In the genomic region with DNA sequence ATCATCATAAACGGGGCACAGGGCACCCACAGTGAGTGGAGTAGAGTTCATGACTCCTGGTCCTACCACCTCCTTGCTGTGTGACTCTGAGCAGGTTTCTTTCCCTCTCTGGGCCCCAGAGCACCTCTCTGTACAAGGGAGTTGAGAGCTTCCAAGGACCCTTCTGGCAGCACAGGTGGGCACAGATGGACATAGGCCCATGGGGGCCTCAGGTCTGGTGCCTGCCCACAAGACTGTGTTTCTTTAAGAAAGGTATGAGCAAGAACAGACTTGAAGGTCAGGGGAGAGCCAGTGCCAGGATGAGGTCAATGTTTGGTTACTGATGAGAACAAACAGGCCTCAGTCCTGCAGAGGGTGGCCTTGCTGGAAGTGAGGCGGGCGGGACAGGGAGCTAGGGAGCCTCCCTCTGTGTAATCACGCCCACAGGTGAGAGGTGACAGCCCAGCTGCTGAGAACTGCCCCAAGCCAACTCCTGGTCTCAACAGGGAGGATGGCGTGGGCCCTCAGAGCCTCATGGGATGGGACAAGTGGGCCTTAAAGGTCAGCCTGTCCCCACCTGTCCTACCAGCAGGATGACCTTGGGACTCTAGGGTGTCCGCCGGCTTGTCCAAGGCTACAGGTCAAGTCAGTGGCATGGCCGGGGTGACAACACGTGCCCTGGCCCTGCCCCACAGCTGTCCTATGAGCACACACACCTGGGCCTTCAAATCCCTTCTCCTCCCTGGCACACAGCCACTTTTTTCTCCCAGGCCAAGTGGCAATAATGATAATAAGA, we compare ENCODE assay signal across 1 cellular context.
TF ChIP-seq lines count a peak whose summit lies in the region.

No MANE protein-coding gene starts in this region.

TF ChIP-seq in HepG2, 621 proteins besides CTCF, POLR2A, EP300 and RAD21 (continued from another document and continues in another):
- TF ChIP-seq KDM1A (CRISPR knock-in tag; IDR thresholded peaks at IDR 0.05) (peak; percentile 98), ARID4A (CRISPR knock-in tag; IDR thresholded peaks at IDR 0.05; ENCODE audit: borderline replicate concordance) (peak; percentile 71), THAP7 (CRISPR knock-in tag; IDR thresholded peaks at IDR 0.05) (peak; percentile 43; the same call in 1 of the 2 replicates), SNAI1 (CRISPR knock-in tag; IDR thresholded peaks at IDR 0.05; ENCODE audit: borderline replicate concordance) (no peak), SOX5 (CRISPR knock-in tag; IDR thresholded peaks at IDR 0.05; ENCODE audit: borderline replicate concordance) (peak; percentile 60; the same call in 1 of the 2 replicates), ZNF550 (CRISPR knock-in tag; IDR thresholded peaks at IDR 0.05; ENCODE audit: borderline replicate concordance) (no peak), ATF7 (IDR thresholded peaks at IDR 0.05) (no peak), ATF7 (CRISPR knock-in tag; IDR thresholded peaks at IDR 0.05) (peak; percentile 93), CC2D1A (CRISPR knock-in tag; IDR thresholded peaks at IDR 0.05) (0 out of 2 replicates have a peak, but pooled peaks have one; percentile 68), FOXO1 (CRISPR knock-in tag; IDR thresholded peaks at IDR 0.05) (peak; percentile 41; the same call in 1 of the 2 replicates), KLF13 (CRISPR knock-in tag; IDR thresholded peaks at IDR 0.05) (no peak), NCOA2 (CRISPR knock-in tag; IDR thresholded peaks at IDR 0.05) (peak; percentile 81), ZNF451 (CRISPR knock-in tag; IDR thresholded peaks at IDR 0.05) (0 out of 2 replicates have a peak, but pooled peaks have one; percentile 36), GATAD2A (CRISPR knock-in tag; IDR thresholded peaks at IDR 0.05) (peak; percentile 79), NFRKB (IDR thresholded peaks at IDR 0.05) (no peak), HNF4A (CRISPR knock-in tag; IDR thresholded peaks at IDR 0.05) (peak; percentile 72), MTA1 (CRISPR knock-in tag; IDR thresholded peaks at IDR 0.05; ENCODE audit: borderline replicate concordance) (peak; percentile 79), SOX13 (IDR thresholded peaks at IDR 0.05) (no peak), SOX13 (CRISPR knock-in tag; conservative IDR thresholded peaks at IDR 0.05 in 1 of 2, IDR thresholded peaks at IDR 0.05 in 1 of 2) (peak in 1 of 2 experiments; percentile 73; a peak in 2 of 4 replicates), CREM (IDR thresholded peaks at IDR 0.05) (peak; percentile 41; the same call in 1 of the 2 replicates), CREM (CRISPR knock-in tag; IDR thresholded peaks at IDR 0.05) (no peak), GTF2F1 (IDR thresholded peaks at IDR 0.05; ENCODE audit: low read length) (no peak), ZBTB7B (CRISPR knock-in tag; IDR thresholded peaks at IDR 0.05) (0 out of 2 replicates have a peak, but pooled peaks have one; percentile 71), SOX6 (IDR thresholded peaks at IDR 0.05) (no peak), SOX6 (CRISPR knock-in tag; IDR thresholded peaks at IDR 0.05) (peak; percentile 62), ETV5 (CRISPR knock-in tag; IDR thresholded peaks at IDR 0.05; ENCODE audit: borderline replicate concordance) (peak; percentile 56), YEATS2 (CRISPR knock-in tag; IDR thresholded peaks at IDR 0.05; ENCODE audit: borderline replicate concordance) (peak; percentile 30; the same call in 1 of the 2 replicates), SAP130 (CRISPR knock-in tag; IDR thresholded peaks at IDR 0.05; ENCODE audit: low read depth) (peak; percentile 95), BCL6 (CRISPR knock-in tag; IDR thresholded peaks at IDR 0.05) (peak; percentile 14; the same call in 1 of the 2 replicates), FOXC1 (CRISPR knock-in tag; IDR thresholded peaks at IDR 0.05; ENCODE audit: borderline replicate concordance) (0 out of 2 replicates have a peak, but pooled peaks have one; percentile 31), NCOR1 (IDR thresholded peaks at IDR 0.05; ENCODE audit: borderline replicate concordance, low read length) (peak; percentile 79; the same call in 1 of the 2 replicates), SYNCRIP (IDR thresholded peaks at IDR 0.05; ENCODE audit: insufficient read depth, low read depth, low read length) (no peak), RCOR2 (CRISPR knock-in tag; IDR thresholded peaks at IDR 0.05) (peak; percentile 98), ZNF670 (CRISPR knock-in tag; IDR thresholded peaks at IDR 0.05; ENCODE audit: borderline replicate concordance) (no peak; the same call in 1 of the 2 replicates), NFYC (CRISPR knock-in tag; IDR thresholded peaks at IDR 0.05) (no peak)
- TF ChIP-seq, protein P1, sequence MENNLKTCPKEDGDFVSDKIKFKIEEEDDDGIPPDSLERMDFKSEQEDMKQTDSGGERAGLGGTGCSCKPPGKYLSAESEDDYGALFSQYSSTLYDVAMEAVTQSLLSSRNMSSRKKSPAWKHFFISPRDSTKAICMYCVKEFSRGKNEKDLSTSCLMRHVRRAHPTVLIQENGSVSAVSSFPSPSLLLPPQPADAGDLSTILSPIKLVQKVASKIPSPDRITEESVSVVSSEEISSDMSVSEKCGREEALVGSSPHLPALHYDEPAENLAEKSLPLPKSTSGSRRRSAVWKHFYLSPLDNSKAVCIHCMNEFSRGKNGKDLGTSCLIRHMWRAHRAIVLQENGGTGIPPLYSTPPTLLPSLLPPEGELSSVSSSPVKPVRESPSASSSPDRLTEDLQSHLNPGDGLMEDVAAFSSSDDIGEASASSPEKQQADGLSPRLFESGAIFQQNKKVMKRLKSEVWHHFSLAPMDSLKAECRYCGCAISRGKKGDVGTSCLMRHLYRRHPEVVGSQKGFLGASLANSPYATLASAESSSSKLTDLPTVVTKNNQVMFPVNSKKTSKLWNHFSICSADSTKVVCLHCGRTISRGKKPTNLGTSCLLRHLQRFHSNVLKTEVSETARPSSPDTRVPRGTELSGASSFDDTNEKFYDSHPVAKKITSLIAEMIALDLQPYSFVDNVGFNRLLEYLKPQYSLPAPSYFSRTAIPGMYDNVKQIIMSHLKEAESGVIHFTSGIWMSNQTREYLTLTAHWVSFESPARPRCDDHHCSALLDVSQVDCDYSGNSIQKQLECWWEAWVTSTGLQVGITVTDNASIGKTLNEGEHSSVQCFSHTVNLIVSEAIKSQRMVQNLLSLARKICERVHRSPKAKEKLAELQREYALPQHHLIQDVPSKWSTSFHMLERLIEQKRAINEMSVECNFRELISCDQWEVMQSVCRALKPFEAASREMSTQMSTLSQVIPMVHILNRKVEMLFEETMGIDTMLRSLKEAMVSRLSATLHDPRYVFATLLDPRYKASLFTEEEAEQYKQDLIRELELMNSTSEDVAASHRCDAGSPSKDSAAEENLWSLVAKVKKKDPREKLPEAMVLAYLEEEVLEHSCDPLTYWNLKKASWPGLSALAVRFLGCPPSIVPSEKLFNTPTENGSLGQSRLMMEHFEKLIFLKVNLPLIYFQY (CRISPR knock-in tag; IDR thresholded peaks at IDR 0.05; ENCODE audit: borderline replicate concordance): 0 out of 2 replicates have a peak, but pooled peaks have one; percentile 16
- TF ChIP-seq, protein P2, sequence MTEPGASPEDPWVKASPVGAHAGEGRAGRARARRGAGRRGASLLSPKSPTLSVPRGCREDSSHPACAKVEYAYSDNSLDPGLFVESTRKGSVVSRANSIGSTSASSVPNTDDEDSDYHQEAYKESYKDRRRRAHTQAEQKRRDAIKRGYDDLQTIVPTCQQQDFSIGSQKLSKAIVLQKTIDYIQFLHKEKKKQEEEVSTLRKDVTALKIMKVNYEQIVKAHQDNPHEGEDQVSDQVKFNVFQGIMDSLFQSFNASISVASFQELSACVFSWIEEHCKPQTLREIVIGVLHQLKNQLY (CRISPR knock-in tag; IDR thresholded peaks at IDR 0.05): peak; percentile 66; the same call in 1 of the 2 replicates
- TF ChIP-seq, protein P3, sequence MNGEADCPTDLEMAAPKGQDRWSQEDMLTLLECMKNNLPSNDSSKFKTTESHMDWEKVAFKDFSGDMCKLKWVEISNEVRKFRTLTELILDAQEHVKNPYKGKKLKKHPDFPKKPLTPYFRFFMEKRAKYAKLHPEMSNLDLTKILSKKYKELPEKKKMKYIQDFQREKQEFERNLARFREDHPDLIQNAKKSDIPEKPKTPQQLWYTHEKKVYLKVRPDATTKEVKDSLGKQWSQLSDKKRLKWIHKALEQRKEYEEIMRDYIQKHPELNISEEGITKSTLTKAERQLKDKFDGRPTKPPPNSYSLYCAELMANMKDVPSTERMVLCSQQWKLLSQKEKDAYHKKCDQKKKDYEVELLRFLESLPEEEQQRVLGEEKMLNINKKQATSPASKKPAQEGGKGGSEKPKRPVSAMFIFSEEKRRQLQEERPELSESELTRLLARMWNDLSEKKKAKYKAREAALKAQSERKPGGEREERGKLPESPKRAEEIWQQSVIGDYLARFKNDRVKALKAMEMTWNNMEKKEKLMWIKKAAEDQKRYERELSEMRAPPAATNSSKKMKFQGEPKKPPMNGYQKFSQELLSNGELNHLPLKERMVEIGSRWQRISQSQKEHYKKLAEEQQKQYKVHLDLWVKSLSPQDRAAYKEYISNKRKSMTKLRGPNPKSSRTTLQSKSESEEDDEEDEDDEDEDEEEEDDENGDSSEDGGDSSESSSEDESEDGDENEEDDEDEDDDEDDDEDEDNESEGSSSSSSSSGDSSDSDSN (CRISPR knock-in tag; IDR thresholded peaks at IDR 0.05): peak; percentile 47; the same call in 1 of the 2 replicates
- TF ChIP-seq, protein P4, sequence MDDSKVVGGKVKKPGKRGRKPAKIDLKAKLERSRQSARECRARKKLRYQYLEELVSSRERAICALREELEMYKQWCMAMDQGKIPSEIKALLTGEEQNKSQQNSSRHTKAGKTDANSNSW (CRISPR knock-in tag; IDR thresholded peaks at IDR 0.05; ENCODE audit: borderline replicate concordance): no peak
- TF ChIP-seq, protein P5, sequence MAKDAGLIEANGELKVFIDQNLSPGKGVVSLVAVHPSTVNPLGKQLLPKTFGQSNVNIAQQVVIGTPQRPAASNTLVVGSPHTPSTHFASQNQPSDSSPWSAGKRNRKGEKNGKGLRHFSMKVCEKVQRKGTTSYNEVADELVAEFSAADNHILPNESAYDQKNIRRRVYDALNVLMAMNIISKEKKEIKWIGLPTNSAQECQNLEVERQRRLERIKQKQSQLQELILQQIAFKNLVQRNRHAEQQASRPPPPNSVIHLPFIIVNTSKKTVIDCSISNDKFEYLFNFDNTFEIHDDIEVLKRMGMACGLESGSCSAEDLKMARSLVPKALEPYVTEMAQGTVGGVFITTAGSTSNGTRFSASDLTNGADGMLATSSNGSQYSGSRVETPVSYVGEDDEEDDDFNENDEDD (CRISPR knock-in tag; IDR thresholded peaks at IDR 0.05; ENCODE audit: borderline replicate concordance): 0 out of 2 replicates have a peak, but pooled peaks have one; percentile 6
- TF ChIP-seq, protein P6, sequence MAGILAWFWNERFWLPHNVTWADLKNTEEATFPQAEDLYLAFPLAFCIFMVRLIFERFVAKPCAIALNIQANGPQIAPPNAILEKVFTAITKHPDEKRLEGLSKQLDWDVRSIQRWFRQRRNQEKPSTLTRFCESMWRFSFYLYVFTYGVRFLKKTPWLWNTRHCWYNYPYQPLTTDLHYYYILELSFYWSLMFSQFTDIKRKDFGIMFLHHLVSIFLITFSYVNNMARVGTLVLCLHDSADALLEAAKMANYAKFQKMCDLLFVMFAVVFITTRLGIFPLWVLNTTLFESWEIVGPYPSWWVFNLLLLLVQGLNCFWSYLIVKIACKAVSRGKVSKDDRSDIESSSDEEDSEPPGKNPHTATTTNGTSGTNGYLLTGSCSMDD (CRISPR knock-in tag; IDR thresholded peaks at IDR 0.05): no peak
- TF ChIP-seq, protein P7, sequence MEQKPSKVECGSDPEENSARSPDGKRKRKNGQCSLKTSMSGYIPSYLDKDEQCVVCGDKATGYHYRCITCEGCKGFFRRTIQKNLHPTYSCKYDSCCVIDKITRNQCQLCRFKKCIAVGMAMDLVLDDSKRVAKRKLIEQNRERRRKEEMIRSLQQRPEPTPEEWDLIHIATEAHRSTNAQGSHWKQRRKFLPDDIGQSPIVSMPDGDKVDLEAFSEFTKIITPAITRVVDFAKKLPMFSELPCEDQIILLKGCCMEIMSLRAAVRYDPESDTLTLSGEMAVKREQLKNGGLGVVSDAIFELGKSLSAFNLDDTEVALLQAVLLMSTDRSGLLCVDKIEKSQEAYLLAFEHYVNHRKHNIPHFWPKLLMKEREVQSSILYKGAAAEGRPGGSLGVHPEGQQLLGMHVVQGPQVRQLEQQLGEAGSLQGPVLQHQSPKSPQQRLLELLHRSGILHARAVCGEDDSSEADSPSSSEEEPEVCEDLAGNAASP (CRISPR knock-in tag; IDR thresholded peaks at IDR 0.05; ENCODE audit: borderline replicate concordance): peak; percentile 43; the same call in 1 of the 2 replicates
- TF ChIP-seq, protein P8, sequence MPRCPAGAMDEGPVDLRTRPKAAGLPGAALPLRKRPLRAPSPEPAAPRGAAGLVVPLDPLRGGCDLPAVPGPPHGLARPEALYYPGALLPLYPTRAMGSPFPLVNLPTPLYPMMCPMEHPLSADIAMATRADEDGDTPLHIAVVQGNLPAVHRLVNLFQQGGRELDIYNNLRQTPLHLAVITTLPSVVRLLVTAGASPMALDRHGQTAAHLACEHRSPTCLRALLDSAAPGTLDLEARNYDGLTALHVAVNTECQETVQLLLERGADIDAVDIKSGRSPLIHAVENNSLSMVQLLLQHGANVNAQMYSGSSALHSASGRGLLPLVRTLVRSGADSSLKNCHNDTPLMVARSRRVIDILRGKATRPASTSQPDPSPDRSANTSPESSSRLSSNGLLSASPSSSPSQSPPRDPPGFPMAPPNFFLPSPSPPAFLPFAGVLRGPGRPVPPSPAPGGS (CRISPR knock-in tag; IDR thresholded peaks at IDR 0.05): no peak
